16 cellular contexts compared by ENCODE assay signal in the genomic region with DNA sequence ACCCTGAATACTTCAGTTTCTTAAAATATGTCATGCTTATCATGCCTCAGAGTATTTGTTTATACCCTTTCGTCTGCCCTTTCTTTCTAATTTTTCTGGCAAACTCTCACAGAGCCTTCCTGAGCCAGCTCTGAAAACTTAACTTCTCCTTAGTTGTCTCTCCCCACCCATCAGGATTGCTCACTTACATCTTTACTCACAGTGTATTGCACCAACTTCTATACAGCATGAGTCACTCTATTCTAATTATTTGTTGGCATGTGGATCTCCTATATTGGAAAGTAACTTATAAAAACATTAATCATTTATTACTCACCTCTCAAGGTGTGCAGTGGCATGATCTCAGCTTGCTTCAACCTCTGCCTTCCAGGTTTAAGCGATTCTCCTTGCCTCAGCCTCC.
A peak's percentile ranks its signal among the peaks of the same experiment; 100 is the strongest.
DNase-seq lines count a peak whose midpoint lies in the region; TF ChIP-seq lines count a peak whose summit lies in the region.
"Had no signal": no experiment of that assay in that cellular context is flagged by ENCODE, and none has a peak within 500 bp of the region (broad histone marks: within the 10 kb centered on the region; RNA-seq: fewer than 3 reads in every experiment).

No MANE protein-coding gene starts in this region.

- no TSS peak for BruUV-seq in PC-9 (replicated peaks; lab: Mats Ljungman, UMichigan)

- POLR2A ChIA-PET in PC-9 (lab: Charles Lee; ENCODE audit: unreplicated experiment), result no interaction called here

- intact Hi-C loops in PC-9 (cut with micrococcal nuclease; ENCODE audit: unreplicated experiment) (no loop called here), esophagus muscularis mucosa (cut with DNase I) (no loop called here), CD14-positive monocyte (cut with micrococcal nuclease) (no loop called here)

- H3K27ac Mint-ChIP-seq in nephron progenitor cell (peak overlapping the region; percentile 46), CD14-positive monocyte (no peak overlapping the region)
- H3K27ac Mint-ChIP-seq: activated CD4-positive, alpha-beta memory T cell treated with anti-CD3 and anti-CD28 coated beads, Interleukin-2, amount 10 ng/mL, durations not matched to agents 7 days and 5 days; stimulated activated naive CD8-positive, alpha-beta T cell treated with anti-CD3 and anti-CD28 coated beads, Interleukin-15, amount 100 ng/mL, for 72 hours had no signal

- no peaks in the 10 kb centered on the region; the same call in 1 of the 2 replicates for H3K9me2 ChIP-seq in PC-9 (ENCODE audit: insufficient read depth)

- H3F3A ChIP-seq in PC-9 (ENCODE audit: insufficient read depth, low read depth), result peaks cover 3% of the 10 kb centered on the region; the same call in 1 of the 2 replicates

- H4K20me1 ChIP-seq in PC-9 (ENCODE audit: insufficient read depth), result no peaks in the 10 kb centered on the region

- H3K4me1 ChIP-seq in PC-9 (replicated peaks; ENCODE audit: insufficient read depth) (peaks cover 11% of the 10 kb centered on the region; the same call in 1 of the 2 replicates), esophagus muscularis mucosa (peaks cover 0 to 13% (median 9%) of the 10 kb centered on the region in 4 donors)

- H3K9me3 ChIP-seq in PC-9 (ENCODE audit: insufficient read depth, low read depth), result no peaks in the 10 kb centered on the region
- H3K9me3 ChIP-seq in esophagus muscularis mucosa, result no peaks in the 10 kb centered on the region

- no peak for TF ChIP-seq EP300 in esophagus muscularis mucosa (IDR thresholded peaks at IDR 0.05)

- H3K27me3 Mint-ChIP-seq in nephron progenitor cell (ENCODE audit: low read depth, poor library complexity) (no peaks in the 10 kb centered on the region), CD14-positive monocyte (ENCODE audit: low read depth in 3 of 3) (peaks cover 0 to 2% (median 1%) of the 10 kb centered on the region in 3 donors)
- H3K27me3 Mint-ChIP-seq: activated CD4-positive, alpha-beta memory T cell treated with anti-CD3 and anti-CD28 coated beads, Interleukin-2, amount 10 ng/mL, durations not matched to agents 7 days and 5 days had no signal

- H3K36me3 ChIP-seq in PC-9 (ENCODE audit: low read depth) (no peaks in the 10 kb centered on the region), esophagus muscularis mucosa (no peaks in the 10 kb centered on the region)

- H3K9me3 Mint-ChIP-seq in nephron progenitor cell (peaks cover 8% of the 10 kb centered on the region), CD14-positive monocyte (peaks cover 0 to 2% (median 0%) of the 10 kb centered on the region in 7 donors)
- H3K9me3 Mint-ChIP-seq: activated CD4-positive, alpha-beta memory T cell treated with anti-CD3 and anti-CD28 coated beads, Interleukin-2, amount 10 ng/mL, durations not matched to agents 7 days and 5 days; stimulated activated naive CD8-positive, alpha-beta T cell treated with anti-CD3 and anti-CD28 coated beads, Interleukin-15, amount 100 ng/mL, for 72 hours had no signal

- H3K36me3 Mint-ChIP-seq in nephron progenitor cell (ENCODE audit: low read depth) (no peaks in the 10 kb centered on the region), CD14-positive monocyte (no peaks in the 10 kb centered on the region)

- H3K4me1 Mint-ChIP-seq in nephron progenitor cell (peaks cover 75% of the 10 kb centered on the region), CD14-positive monocyte (no peaks in the 10 kb centered on the region)
- H3K4me1 Mint-ChIP-seq: activated CD4-positive, alpha-beta memory T cell treated with anti-CD3 and anti-CD28 coated beads, Interleukin-2, amount 10 ng/mL, durations not matched to agents 7 days and 5 days; stimulated activated naive CD8-positive, alpha-beta T cell treated with anti-CD3 and anti-CD28 coated beads, Interleukin-15, amount 100 ng/mL, for 72 hours had no signal

- no peak overlapping the region for H3K4me3 ChIP-seq in PC-9
- H3K4me3 ChIP-seq in esophagus muscularis mucosa, result no peak overlapping the region
- H3K4me3 ChIP-seq: SK-N-MC had no signal

- no peaks in the 10 kb centered on the region for H3K79me2 ChIP-seq in PC-9 (ENCODE audit: low read depth)

- no peak overlapping the region for H2AFZ ChIP-seq in PC-9

- 58% methylated on average over 2 of the region's 2 CpGs for WGBS in esophagus muscularis mucosa

- TF ChIP-seq POLR2A in esophagus muscularis mucosa (IDR thresholded peaks at IDR 0.05; ENCODE audit: low read depth), result no peak

- H3K27me3 ChIP-seq in PC-9 (ENCODE audit: insufficient read depth, low read depth) (no peaks in the 10 kb centered on the region), esophagus muscularis mucosa (no peaks in the 10 kb centered on the region)

- no peak for TF ChIP-seq CTCF in PC-9 (conservative IDR thresholded peaks at IDR 0.05)
- TF ChIP-seq CTCF in nephron progenitor cell (IDR thresholded peaks at IDR 0.05), result no peak
- TF ChIP-seq CTCF in esophagus muscularis mucosa (IDR thresholded peaks at IDR 0.05), result no peak
- no peak for TF ChIP-seq CTCF in CD14-positive monocyte (IDR thresholded peaks at IDR 0.05)

- H3K27ac ChIP-seq in PC-9 (no peak overlapping the region), epithelial cell of prostate (peak overlapping the region; percentile 80), esophagus muscularis mucosa (replicated peaks in 1 of 4) (no peak overlapping the region)
- H3K27ac ChIP-seq: SK-N-MC had no signal

- H3K4me2 ChIP-seq in PC-9, result peak overlapping the region; percentile 26; the same call in 1 of the 2 replicates

- DNase-seq in GM03348 (ENCODE audit: low spot score) (peak; percentile 35), PC-9 (peak in 1 of 2 experiments; percentile 61), epithelial cell of prostate (ENCODE audit: low read depth, low spot score) (peak; percentile 82), nephron progenitor cell (no peak), esophagus muscularis mucosa (ENCODE audit: extremely low spot score) (no peak), CD14-positive monocyte (ENCODE audit: low spot score) (no peak), medulla oblongata (ENCODE audit: extremely low spot score) (no peak), germinal center (ENCODE audit: low spot score) (no peak)
- DNase-seq: activated CD4-positive, alpha-beta memory T cell treated with anti-CD3 and anti-CD28 coated beads, Interleukin-2, amount 10 ng/mL, durations not matched to agents 7 days and 5 days; AML-193; cortex of kidney; Karpas-422; NCI-H146; stimulated activated CD4-positive, alpha-beta T cell treated with anti-CD3 and anti-CD28 coated beads, Interleukin-15, amount 100 ng/mL, for 24 hours; stimulated activated naive CD8-positive, alpha-beta T cell treated with anti-CD3 and anti-CD28 coated beads, Interleukin-15, amount 100 ng/mL, for 72 hours had no signal

- H3K4me3 Mint-ChIP-seq in nephron progenitor cell (peak overlapping the region; percentile 30), CD14-positive monocyte (no peak overlapping the region)
- H3K4me3 Mint-ChIP-seq: activated CD4-positive, alpha-beta memory T cell treated with anti-CD3 and anti-CD28 coated beads, Interleukin-2, amount 10 ng/mL, durations not matched to agents 7 days and 5 days; stimulated activated naive CD8-positive, alpha-beta T cell treated with anti-CD3 and anti-CD28 coated beads, Interleukin-15, amount 100 ng/mL, for 72 hours had no signal

- CTCF ChIA-PET in PC-9 (lab: Charles Lee), result no interaction called here

Comparison
In these comparisons a context has a peak if more than half of its experiments do, and no peak if none do; other contexts are left out.
1. DNase-seq: peak in GM03348 (single experiment) and epithelial cell of prostate (single experiment); none in nephron progenitor cell (single experiment), esophagus muscularis mucosa (single experiment), CD14-positive monocyte (single experiment), medulla oblongata (single experiment) and germinal center (single experiment).